In genomic region chr11:119357069-119357468, GRCh38 we compare ENCODE assay signal across 9 cellular contexts. TPM values are rescaled to one million over a fixed set of nuclear protein-coding genes. Genes with fewer than 3 reads are reported as not detected.
A peak's percentile ranks its signal among the peaks of the same experiment; 100 is the strongest.
DNase-seq lines count a peak whose midpoint lies in the region; ATAC-seq and TF ChIP-seq lines count a peak whose summit lies in the region.
"Had no signal": no experiment of that assay in that cellular context is flagged by ENCODE, and none has a peak within 500 bp of the region (broad histone marks: within the 10 kb centered on the region; RNA-seq: fewer than 3 reads in every experiment).

No MANE protein-coding gene starts in this region.

- POLR2A ChIA-PET in activated CD4-positive, alpha-beta memory T cell treated with anti-CD3 and anti-CD28 coated beads for 36 hours (lab: Charles Lee): interaction anchor here (1.1 kb wide), 1 partner anchor 24 kb away, joined by 3 read pairs; the partner anchor contains the start of gene USP2
- POLR2A ChIA-PET in HEK293T (lab: Yijun Ruan, JAX): no interaction called here

- intact Hi-C loops in activated CD4-positive, alpha-beta memory T cell treated with anti-CD3 and anti-CD28 coated beads for 36 hours (cut with micrococcal nuclease): no loop called here
- intact Hi-C loops in heart left ventricle (cut with DNase I): loop anchor here in 9 of 10 donors (2.0 to 10.0 kb wide), 7 partner anchors 16 to 120 kb away; partner anchors contain the start of gene USP2 (in 1 of the 9)

- H3K36me3 ChIP-seq in GM06990 (ENCODE audit: control insufficient read depth, insufficient read depth, low read length) (no peaks in the 10 kb centered on the region), heart left ventricle (peaks cover 0 to 50% (median 23%) of the 10 kb centered on the region in 9 donors)

- WGBS in heart left ventricle, 4 donors: 21 to 31% (median 26%) methylated on average over 9 to 13 of the region's 13 CpGs

- peak overlapping the region in 10 of 12 donors; percentile 22 to 99 (median 76) for H3K27ac ChIP-seq in heart left ventricle

- H3K9me3 Mint-ChIP-seq in activated CD4-positive, alpha-beta memory T cell treated with anti-CD3 and anti-CD28 coated beads for 36 hours: no peaks in the 10 kb centered on the region

- no peak overlapping the region for H3K27ac Mint-ChIP-seq in activated CD4-positive, alpha-beta memory T cell treated with anti-CD3 and anti-CD28 coated beads for 36 hours

- no peaks in the 10 kb centered on the region for H3K9me3 ChIP-seq in heart left ventricle

- DNase-seq in GM06990 (ENCODE audit: extremely low read depth, insufficient read length) (no peak), heart left ventricle (peak in 1 of 5 donors; percentile 28), skeletal muscle cell (ENCODE audit: low read depth) (no peak), HEK293T (ENCODE audit: extremely low spot score) (no peak), putamen (ENCODE audit: low spot score) (no peak), SHP77 (lab: John Stamatoyannopoulos, UW) (no peak)
- DNase-seq in activated CD4-positive, alpha-beta memory T cell treated with anti-CD3 and anti-CD28 coated beads for 36 hours: no peak

- TF ChIP-seq POLR2A in heart left ventricle (IDR thresholded peaks at IDR 0.05): no peak

- H3K27me3 Mint-ChIP-seq in activated CD4-positive, alpha-beta memory T cell treated with anti-CD3 and anti-CD28 coated beads for 36 hours: peaks cover 23% of the 10 kb centered on the region

- peak overlapping the region; percentile 59 for H3K4me3 Mint-ChIP-seq in activated CD4-positive, alpha-beta memory T cell treated with anti-CD3 and anti-CD28 coated beads for 36 hours

- peaks cover 21% of the 10 kb centered on the region for H3K4me1 Mint-ChIP-seq in activated CD4-positive, alpha-beta memory T cell treated with anti-CD3 and anti-CD28 coated beads for 36 hours (ENCODE audit: low read depth)

- CTCF ChIA-PET in activated CD4-positive, alpha-beta memory T cell treated with anti-CD3 and anti-CD28 coated beads for 36 hours (lab: Charles Lee): interaction anchor here (1.0 to 5.0 kb wide), 20 partner anchors 8 to 372 kb away, joined by 3 to 237 read pairs (median 10); partner anchors contain the start of genes C1QTNF5, MFRP, NECTIN1 and RNF26
- CTCF ChIA-PET in HEK293T (lab: Yijun Ruan, JAX): interaction anchor here (0.6 kb wide), 1 partner anchor 142 kb away, joined by 3 read pairs; no protein-coding TSS in a partner anchor

- no peaks in the 10 kb centered on the region for H3K27me3 ChIP-seq in GM06990 (replicated peaks; ENCODE audit: control insufficient read depth, insufficient read depth, low read length)
- H3K27me3 ChIP-seq in heart left ventricle: peaks cover 0 to 11% (median 0%) of the 10 kb centered on the region in 9 donors

- ATAC-seq in heart left ventricle: peak in 1 of 4 donors; percentile 1
- ATAC-seq in GM21529 (IDR thresholded peaks at IDR 0.05; ENCODE audit: unreplicated experiment): no peak

- no peak for TF ChIP-seq CTCF in GM06990 (IDR thresholded peaks at IDR 0.05; ENCODE audit: insufficient read depth, low read length, poor library complexity, severe bottlenecking)
- TF ChIP-seq CTCF in heart left ventricle (IDR thresholded peaks at IDR 0.05): no peak

- H3K4me1 ChIP-seq in heart left ventricle: peaks cover 3 to 75% (median 39%) of the 10 kb centered on the region in 12 donors

- H3K4me3 ChIP-seq in GM06990 (replicated peaks; ENCODE audit: low read depth, low read length) (peak overlapping the region; percentile 59; the same call in 1 of the 2 replicates), heart left ventricle (peak overlapping the region in 11 of 12 donors; percentile 40 to 73 (median 60)), skeletal muscle cell (ENCODE audit: low read depth, low read length) (peak overlapping the region; percentile 49)

- no peaks in the 10 kb centered on the region for H3K36me3 Mint-ChIP-seq in activated CD4-positive, alpha-beta memory T cell treated with anti-CD3 and anti-CD28 coated beads for 36 hours

TF ChIP-seq in HEK293T, 16 proteins besides CTCF, POLR2A, EP300 and RAD21:
- no peak for TF ChIP-seq SUZ12 (IDR thresholded peaks at IDR 0.05)
- no peak for TF ChIP-seq HDGF (IDR thresholded peaks at IDR 0.05; ENCODE audit: borderline replicate concordance)
TF ChIP-seq in HEK293T: peak in this region for 0.

RNA-seq across cellular contexts. Expression of gene MFRP, which starts 10.6 kb away (rescaled TPM):
- not detected for total RNA-seq in activated CD4-positive, alpha-beta memory T cell treated with anti-CD3 and anti-CD28 coated beads for 36 hours
- not detected for total RNA-seq in heart left ventricle
- polyA plus RNA-seq in heart left ventricle: under 1 TPM in 1 of 2 donors, not detected in 1; 0.04 TPM
- total RNA-seq: H7 had no signal

RNA-seq across cellular contexts. Expression of gene C1QTNF5, which starts 16.4 kb away (rescaled TPM):
- not detected for total RNA-seq in activated CD4-positive, alpha-beta memory T cell treated with anti-CD3 and anti-CD28 coated beads for 36 hours
- total RNA-seq in heart left ventricle: 10 to 100 TPM; 12.9 to 47.1 (median 19.8) TPM
- polyA plus RNA-seq in heart left ventricle: 10 to 100 TPM; 20.0 to 23.9 TPM

RNA-seq across cellular contexts. Expression of gene RNF26, which starts 22.7 kb away (rescaled TPM):
- total RNA-seq in activated CD4-positive, alpha-beta memory T cell treated with anti-CD3 and anti-CD28 coated beads for 36 hours: 10 to 100 TPM; 33.7 to 35.2 TPM
- 10 to 100 TPM in 8 of 9 donors, 1 to 10 TPM in 1; 8.1 to 22.4 (median 11.8) TPM for total RNA-seq in heart left ventricle
- 10 to 100 TPM in 1 of 2 donors, 1 to 10 TPM in 1; 6.2 to 17.6 TPM for polyA plus RNA-seq in heart left ventricle

RNA-seq across cellular contexts. Expression of gene USP2, which starts 24.4 kb away (rescaled TPM):
- total RNA-seq in activated CD4-positive, alpha-beta memory T cell treated with anti-CD3 and anti-CD28 coated beads for 36 hours: 1 to 10 TPM; 1.4 to 2.2 TPM
- 100 to 1,000 TPM in 7 of 9 donors, 10 to 100 TPM in 2; 53.7 to 138 (median 108) TPM for total RNA-seq in heart left ventricle
- 10 to 100 TPM; 62.3 to 79.9 TPM for polyA plus RNA-seq in heart left ventricle

RNA-seq across cellular contexts. Expression of gene MCAM, which starts 40.1 kb away (rescaled TPM):
- 1 to 10 TPM; 6.9 to 8.2 TPM for total RNA-seq in activated CD4-positive, alpha-beta memory T cell treated with anti-CD3 and anti-CD28 coated beads for 36 hours
- total RNA-seq in heart left ventricle: 100 to 1,000 TPM in 6 of 9 donors, 10 to 100 TPM in 3; 46.7 to 380 (median 110) TPM
- 100 to 1,000 TPM in 1 of 2 donors, 10 to 100 TPM in 1; 31.9 to 108 TPM for polyA plus RNA-seq in heart left ventricle

Comparison
In these comparisons a context has a peak if more than half of its experiments do, and no peak if none do; other contexts are left out.
1. RNA of gene C1QTNF5, which starts 16.4 kb away (total RNA-seq): 12.9 to 47.1 TPM in heart left ventricle; not detected in activated CD4-positive, alpha-beta memory T cell treated with anti-CD3 and anti-CD28 coated beads for 36 hours; every median in the first group is over 10 times any median in the second.
2. Peak in every context shown above with its lines, with median percentiles within 50 percentile points of each other: H3K4me3 ChIP-seq.